In the genomic region with DNA sequence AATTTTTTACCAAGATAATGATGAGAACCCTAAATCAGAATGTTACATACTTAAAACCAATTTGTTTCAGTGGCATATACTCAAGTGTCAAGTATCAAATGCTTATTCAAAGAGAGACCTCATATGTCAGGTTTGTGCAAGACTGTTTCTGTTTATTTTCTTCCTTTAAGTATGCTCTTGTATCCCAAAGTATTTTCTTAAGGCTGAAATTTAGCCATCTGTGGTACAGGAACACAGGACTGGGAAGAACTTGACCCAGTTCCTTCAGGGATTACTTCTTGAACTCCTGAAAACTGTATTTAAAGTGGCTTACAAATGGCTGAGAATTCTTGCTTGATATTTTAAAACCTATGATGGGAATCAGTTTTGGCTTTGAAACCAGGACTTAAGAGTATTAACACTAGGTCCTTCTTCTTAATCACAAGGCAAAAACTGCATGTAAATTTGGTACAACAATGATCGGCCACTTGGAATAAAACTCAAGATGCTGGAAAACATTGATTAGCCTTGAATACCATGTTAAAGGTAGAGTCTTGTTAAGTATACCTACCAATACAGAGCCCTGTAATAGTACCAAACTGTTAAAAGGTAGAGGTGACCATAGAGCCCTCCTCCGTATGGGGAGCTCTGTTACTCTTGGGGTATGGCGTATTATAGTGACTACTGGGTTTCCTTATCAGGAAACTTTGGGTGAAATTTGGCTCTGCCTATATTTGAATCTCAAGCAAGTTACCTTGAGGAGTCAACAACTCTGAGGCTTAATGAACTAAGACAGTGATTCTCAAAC, we compare ENCODE assay signal across 24 cellular contexts.
DNase-seq lines count a peak whose midpoint lies in the region; ATAC-seq, FAIRE-seq and TF ChIP-seq lines count a peak whose summit lies in the region.
"Had no signal": no experiment of that assay in that cellular context is flagged by ENCODE, and none has a peak within 500 bp of the region (broad histone marks: within the 10 kb centered on the region; RNA-seq: fewer than 3 reads in every experiment).

No MANE protein-coding gene starts in this region.

- FAIRE-seq in HTR-8/SVneo (lab: Jason Lieb, UNC), result peak; percentile 36
- FAIRE-seq: A549, GM12891, H54, HepG2, K562 had no signal

- H3K27ac Mint-ChIP-seq in chondrocyte (ENCODE audit: unreplicated experiment), result no peak overlapping the region
- H3K27ac Mint-ChIP-seq: CD4-positive, alpha-beta memory T cell had no signal

- H3K9me3 ChIP-seq in OCI-LY3 (ENCODE audit: insufficient read depth, low read length) (no peaks in the 10 kb centered on the region), left lung (no peaks in the 10 kb centered on the region), upper lobe of right lung (no peaks in the 10 kb centered on the region)
- H3K9me3 ChIP-seq: A549 had no signal

- no peaks in the 10 kb centered on the region for H3K36me3 ChIP-seq in OCI-LY3 (replicated peaks; ENCODE audit: low read depth, low read length)
- no peaks in the 10 kb centered on the region for H3K36me3 ChIP-seq in left lung
- no peaks in the 10 kb centered on the region for H3K36me3 ChIP-seq in upper lobe of right lung

- H3K9ac ChIP-seq in OCI-LY3 (ENCODE audit: low read length), result no peak overlapping the region

- peak overlapping the region; percentile 13; the same call in 1 of the 2 replicates for H3K4me2 ChIP-seq in OCI-LY3 (ENCODE audit: low read length)
- H3K4me2 ChIP-seq: A549 had no signal

- H3K79me2 ChIP-seq in OCI-LY3 (ENCODE audit: low read length), result no peaks in the 10 kb centered on the region

- H3K4me1 ChIP-seq in OCI-LY3 (ENCODE audit: low read length) (peaks cover 10% of the 10 kb centered on the region; the same call in 1 of the 2 replicates), left lung (no peaks in the 10 kb centered on the region), upper lobe of right lung (no peaks in the 10 kb centered on the region)
- H3K4me1 ChIP-seq: A549 had no signal

- peak; percentile 94 for ATAC-seq in left lung
- peak; percentile 86 for ATAC-seq in upper lobe of right lung
- ATAC-seq in HG03039 (IDR thresholded peaks at IDR 0.05; ENCODE audit: unreplicated experiment), result no peak
- ATAC-seq: A549, HepG2, K562, Panc1 had no signal

- no peak overlapping the region for H3K4me3 ChIP-seq in OCI-LY3 (ENCODE audit: low read length)
- H3K4me3 ChIP-seq in left lung, result no peak overlapping the region
- H3K4me3 ChIP-seq in upper lobe of right lung, result no peak overlapping the region
- H3K4me3 ChIP-seq: A549, K562, SK-N-MC had no signal

- no peaks in the 10 kb centered on the region for H4K20me1 ChIP-seq in OCI-LY3 (ENCODE audit: insufficient read depth, low read length)

- intact Hi-C loops in left lung (cut with DNase I), result no loop called here
- intact Hi-C loops in upper lobe of right lung (cut with DNase I), result no loop called here

- DNase-seq in HTR-8/SVneo (ENCODE audit: insufficient read length, low spot score), result no peak
- DNase-seq in left lung, result no peak
- no peak for DNase-seq in upper lobe of right lung
- DNase-seq in ACHN, result no peak
- no peak for DNase-seq in chondrocyte (ENCODE audit: low spot score)
- DNase-seq: C1 segment of cervical spinal cord; CD4-positive, alpha-beta memory T cell; COR-L47; DMS53; GDM1; NCI-H1436 treated with DMSO at 0.1 percent for 48 hours; NCI-H187 treated with DMSO at 0.1 percent for 48 hours; NCI-H2107; NCI-H510A had no signal

- H2AFZ ChIP-seq in OCI-LY3 (ENCODE audit: low read depth, low read length), result no peak overlapping the region

- H3K27me3 ChIP-seq in OCI-LY3 (ENCODE audit: low read depth, low read length) (no peaks in the 10 kb centered on the region; the same call in 1 of the 2 replicates), left lung (no peaks in the 10 kb centered on the region), upper lobe of right lung (no peaks in the 10 kb centered on the region)

- H3K4me1 Mint-ChIP-seq in chondrocyte (ENCODE audit: low read depth), result peaks cover 21% of the 10 kb centered on the region
- H3K4me1 Mint-ChIP-seq: CD4-positive, alpha-beta memory T cell had no signal

- no peaks in the 10 kb centered on the region for H3K9me3 Mint-ChIP-seq in chondrocyte (ENCODE audit: low read depth)

- no peaks in the 10 kb centered on the region for H3K36me3 Mint-ChIP-seq in chondrocyte (ENCODE audit: low read depth)
- H3K36me3 Mint-ChIP-seq: CD4-positive, alpha-beta memory T cell had no signal

- no peak overlapping the region for H3K27ac ChIP-seq in OCI-LY3 (ENCODE audit: low read length)
- H3K27ac ChIP-seq in left lung, result no peak overlapping the region
- H3K27ac ChIP-seq in upper lobe of right lung, result no peak overlapping the region
- H3K27ac ChIP-seq: A549, RWPE1, SK-N-MC had no signal

- in situ Hi-C loops in ACHN (cut with HindIII; ENCODE audit: low pct_ligation_motif_present, low pct_unique_long_range_greater_than_20kb, low sequenced_read_pairs), result no loop called here

- no peak overlapping the region for H3K4me3 Mint-ChIP-seq in chondrocyte (ENCODE audit: unreplicated experiment)
- H3K4me3 Mint-ChIP-seq: CD4-positive, alpha-beta memory T cell had no signal

- no peaks in the 10 kb centered on the region for H3K27me3 Mint-ChIP-seq in chondrocyte (ENCODE audit: low read depth)
- H3K27me3 Mint-ChIP-seq: CD4-positive, alpha-beta memory T cell had no signal

- TF ChIP-seq CTCF in OCI-LY3 (IDR thresholded peaks at IDR 0.05; ENCODE audit: low read depth, low read length) (no peak), left lung (IDR thresholded peaks at IDR 0.05) (no peak), upper lobe of right lung (IDR thresholded peaks at IDR 0.05) (no peak), chondrocyte (IDR thresholded peaks at IDR 0.05) (no peak)
